12 cellular contexts compared by ENCODE assay signal in the genomic region with DNA sequence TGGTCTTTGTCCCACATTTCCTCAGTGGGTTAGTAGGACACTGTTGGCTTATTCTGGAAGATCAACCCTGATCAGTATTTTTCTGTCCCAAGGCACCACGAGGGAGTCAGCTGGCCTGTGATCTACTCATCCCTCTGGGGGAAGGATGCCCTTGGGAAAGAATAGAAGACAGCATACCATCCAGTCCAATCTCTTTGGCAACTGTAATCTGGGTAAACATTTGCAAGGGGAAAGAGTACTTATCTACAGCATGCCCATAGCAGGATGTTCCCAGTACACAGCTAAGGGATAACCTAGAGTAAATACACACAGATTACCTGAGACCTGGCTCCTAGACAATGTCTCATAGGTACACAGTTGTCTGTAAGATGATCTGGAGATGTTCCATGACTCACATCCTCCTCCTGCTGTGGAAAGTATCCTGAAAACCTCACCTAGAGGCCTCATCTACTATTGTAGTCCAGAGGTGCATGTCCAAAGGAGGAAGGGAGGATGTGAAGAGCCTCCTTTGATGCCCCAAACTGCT.
DNase-seq lines count a peak whose midpoint lies in the region; ATAC-seq and TF ChIP-seq lines count a peak whose summit lies in the region.
"Had no signal": no experiment of that assay in that cellular context is flagged by ENCODE, and none has a peak within 500 bp of the region (broad histone marks: within the 10 kb centered on the region; RNA-seq: fewer than 3 reads in every experiment).

No MANE protein-coding gene starts in this region.

- no peaks in the 10 kb centered on the region for H3K9me3 ChIP-seq in esophagus muscularis mucosa
- H3K9me3 ChIP-seq: A549, Caco-2, HAP-1 had no signal

- intact Hi-C loops in Right ventricle myocardium inferior (cut with DNase I) (loop anchor here (10.0 kb wide), 1 partner anchor 154 kb away; no protein-coding TSS in a partner anchor), left cardiac atrium (cut with DNase I) (no loop called here), esophagus muscularis mucosa (cut with DNase I) (no loop called here)

- TF ChIP-seq CTCF in LNCaP clone FGC (IDR thresholded peaks at IDR 0.05; ENCODE audit: control insufficient read depth, extremely low read depth, insufficient read depth) (no peak), esophagus muscularis mucosa (IDR thresholded peaks at IDR 0.05) (no peak)

- DNase-seq in Right ventricle myocardium inferior (ENCODE audit: missing footprints) (no peak), left cardiac atrium (no peak), DMS53 (lab: John Stamatoyannopoulos, UW) (peak; percentile 97), LNCaP clone FGC (ENCODE audit: low read depth) (peak; percentile 98), esophagus muscularis mucosa (ENCODE audit: extremely low spot score) (peak; percentile 31), AG20443 (ENCODE audit: low spot score) (no peak)
- DNase-seq: Caco-2; CD8-positive, alpha-beta memory T cell had no signal

- H3K4me3 ChIP-seq in LNCaP clone FGC (ENCODE audit: low read depth, low read length), result no peak overlapping the region
- no peak overlapping the region for H3K4me3 ChIP-seq in esophagus muscularis mucosa
- H3K4me3 ChIP-seq: A549, HAP-1 had no signal

- TF ChIP-seq POLR2A in esophagus muscularis mucosa (IDR thresholded peaks at IDR 0.05; ENCODE audit: low read depth), result no peak

- H3K36me3 ChIP-seq in esophagus muscularis mucosa, result no peaks in the 10 kb centered on the region
- H3K36me3 ChIP-seq: HAP-1 had no signal

- ATAC-seq in Right ventricle myocardium inferior (peak; percentile 24), left cardiac atrium (no peak), HG03097 (IDR thresholded peaks at IDR 0.05; ENCODE audit: low FRiP score, unreplicated experiment) (no peak)
- ATAC-seq: A549 had no signal

- H3K4me1 ChIP-seq in esophagus muscularis mucosa, result no peaks in the 10 kb centered on the region
- H3K4me1 ChIP-seq: A549, Caco-2, HAP-1 had no signal

- WGBS in esophagus muscularis mucosa, result 80% methylated on average over 1 of the region's 1 CpG

- no peak for TF ChIP-seq EP300 in esophagus muscularis mucosa (IDR thresholded peaks at IDR 0.05)

- H3K27me3 ChIP-seq in esophagus muscularis mucosa, result no peaks in the 10 kb centered on the region

- H3K27ac ChIP-seq in esophagus muscularis mucosa (replicated peaks in 1 of 4), result no peak overlapping the region
- H3K27ac ChIP-seq: A549, HL-60 had no signal

Comparison
In these comparisons a context has a peak if more than half of its experiments do, and no peak if none do; other contexts are left out.
1. DNase-seq: peak in DMS53 (single experiment), LNCaP clone FGC (single experiment) and esophagus muscularis mucosa (single experiment); none in Right ventricle myocardium inferior (single experiment), left cardiac atrium (single experiment) and AG20443 (single experiment).